Comparison of ENCODE assay signal across 1 cellular context in the genomic region with DNA sequence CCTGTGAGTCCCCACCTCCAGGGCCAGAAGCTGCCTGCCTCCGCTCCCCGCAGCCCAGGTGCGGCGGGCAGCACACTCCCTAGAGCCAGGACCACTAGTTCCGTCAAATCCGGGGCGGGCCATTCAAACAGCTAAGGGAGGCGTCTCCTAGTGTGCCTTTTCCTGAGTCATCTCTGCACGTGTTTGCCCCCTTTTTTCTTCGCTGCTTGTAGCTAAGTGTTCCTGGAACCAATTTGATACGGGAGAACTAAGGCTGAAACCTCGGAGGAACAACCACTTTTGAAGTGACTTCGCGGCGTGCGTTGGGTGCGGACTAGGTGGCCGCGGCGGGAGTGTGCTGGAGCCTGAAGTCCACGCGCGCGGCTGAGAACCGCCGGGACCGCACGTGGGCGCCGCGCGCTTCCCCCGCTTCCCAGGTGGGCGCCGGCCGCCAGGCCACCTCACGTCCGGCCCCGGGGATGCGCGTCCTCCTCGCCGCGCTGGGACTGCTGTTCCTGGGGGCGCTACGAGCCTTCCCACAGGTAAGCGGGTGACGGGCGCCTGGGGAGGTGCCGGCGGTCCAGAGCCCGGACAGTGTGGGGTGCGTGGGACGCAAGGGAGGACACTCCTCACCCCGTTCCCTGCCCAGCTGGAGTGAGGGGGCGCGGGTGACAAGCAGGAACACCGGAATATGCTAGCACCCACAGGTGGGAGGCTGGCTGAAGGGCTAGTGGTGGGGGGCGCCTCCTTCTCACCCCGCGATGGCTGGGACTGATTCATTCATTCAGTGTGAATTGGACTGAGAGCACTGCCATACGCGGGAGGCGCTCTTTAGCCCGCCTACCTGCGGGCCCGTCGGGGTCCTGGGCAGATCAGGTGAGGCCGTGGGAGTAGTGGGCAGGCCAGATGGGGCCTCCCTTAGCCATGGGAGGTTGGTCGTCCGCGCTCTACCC.
TF ChIP-seq lines count a peak whose summit lies in the region.

A gene (plus strand): TSS at position 163 of the 932 bp plus-strand sequence. CDS start 296 bp downstream, at position 459.

TF ChIP-seq in WTC11, 78 proteins besides CTCF, POLR2A, EP300 and RAD21 (continued from another document):
- TF ChIP-seq ETV6 (CRISPR knock-in tag; IDR thresholded peaks at IDR 0.05) (peak; percentile 63; the same call in 1 of the 2 replicates), SMAD4 (CRISPR knock-in tag; IDR thresholded peaks at IDR 0.05) (peak; percentile 21; the same call in 1 of the 2 replicates), GRHL2 (CRISPR knock-in tag; IDR thresholded peaks at IDR 0.05; ENCODE audit: insufficient replicate concordance, severe bottlenecking) (no peak), TEAD1 (CRISPR knock-in tag; IDR thresholded peaks at IDR 0.05) (peak; percentile 66; the same call in 1 of the 2 replicates)
- TF ChIP-seq, protein P1, sequence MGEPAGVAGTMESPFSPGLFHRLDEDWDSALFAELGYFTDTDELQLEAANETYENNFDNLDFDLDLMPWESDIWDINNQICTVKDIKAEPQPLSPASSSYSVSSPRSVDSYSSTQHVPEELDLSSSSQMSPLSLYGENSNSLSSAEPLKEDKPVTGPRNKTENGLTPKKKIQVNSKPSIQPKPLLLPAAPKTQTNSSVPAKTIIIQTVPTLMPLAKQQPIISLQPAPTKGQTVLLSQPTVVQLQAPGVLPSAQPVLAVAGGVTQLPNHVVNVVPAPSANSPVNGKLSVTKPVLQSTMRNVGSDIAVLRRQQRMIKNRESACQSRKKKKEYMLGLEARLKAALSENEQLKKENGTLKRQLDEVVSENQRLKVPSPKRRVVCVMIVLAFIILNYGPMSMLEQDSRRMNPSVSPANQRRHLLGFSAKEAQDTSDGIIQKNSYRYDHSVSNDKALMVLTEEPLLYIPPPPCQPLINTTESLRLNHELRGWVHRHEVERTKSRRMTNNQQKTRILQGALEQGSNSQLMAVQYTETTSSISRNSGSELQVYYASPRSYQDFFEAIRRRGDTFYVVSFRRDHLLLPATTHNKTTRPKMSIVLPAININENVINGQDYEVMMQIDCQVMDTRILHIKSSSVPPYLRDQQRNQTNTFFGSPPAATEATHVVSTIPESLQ (CRISPR knock-in tag; IDR thresholded peaks at IDR 0.05): 0 out of 2 replicates have a peak, but pooled peaks have one; percentile 27
